In genomic region chr9:35691757-35692301, GRCh38 we compare ENCODE assay signal across 1 cellular context.
TF ChIP-seq lines count a peak whose summit lies in the region.

No MANE protein-coding gene starts in this region.

TF ChIP-seq in K562, 482 proteins besides CTCF, POLR2A, EP300 and RAD21:
- TF ChIP-seq PCBP1 (IDR thresholded peaks at IDR 0.05; ENCODE audit: low read depth, low read length, poor library complexity, severe bottlenecking): no peak
- TF ChIP-seq AFF4 (CRISPR knock-in tag; IDR thresholded peaks at IDR 0.05): no peak
- no peak for TF ChIP-seq HINFP (tag; conservative IDR thresholded peaks at IDR 0.05; ENCODE audit: low read depth)
- no peak for TF ChIP-seq ZNF583 (CRISPR knock-in tag; IDR thresholded peaks at IDR 0.05)
- TF ChIP-seq ZBTB7A (IDR thresholded peaks at IDR 0.05; ENCODE audit: borderline replicate concordance, control insufficient read depth, low read depth, low read length): no peak
- TF ChIP-seq AFF1 (IDR thresholded peaks at IDR 0.05; ENCODE audit: low read depth in 1 of 2, partially characterized antibody in 2 of 2): no peak
- no peak for TF ChIP-seq ZNF175 (CRISPR knock-in tag; IDR thresholded peaks at IDR 0.05; ENCODE audit: low read depth)
- no peak for TF ChIP-seq MAFG (tag; conservative IDR thresholded peaks at IDR 0.05)
- no peak for TF ChIP-seq PHB2 (IDR thresholded peaks at IDR 0.05; ENCODE audit: low read depth)
- no peak for TF ChIP-seq ZNF609 (CRISPR knock-in tag; IDR thresholded peaks at IDR 0.05; ENCODE audit: borderline replicate concordance)
